11 cellular contexts compared by ENCODE assay signal in the genomic region with DNA sequence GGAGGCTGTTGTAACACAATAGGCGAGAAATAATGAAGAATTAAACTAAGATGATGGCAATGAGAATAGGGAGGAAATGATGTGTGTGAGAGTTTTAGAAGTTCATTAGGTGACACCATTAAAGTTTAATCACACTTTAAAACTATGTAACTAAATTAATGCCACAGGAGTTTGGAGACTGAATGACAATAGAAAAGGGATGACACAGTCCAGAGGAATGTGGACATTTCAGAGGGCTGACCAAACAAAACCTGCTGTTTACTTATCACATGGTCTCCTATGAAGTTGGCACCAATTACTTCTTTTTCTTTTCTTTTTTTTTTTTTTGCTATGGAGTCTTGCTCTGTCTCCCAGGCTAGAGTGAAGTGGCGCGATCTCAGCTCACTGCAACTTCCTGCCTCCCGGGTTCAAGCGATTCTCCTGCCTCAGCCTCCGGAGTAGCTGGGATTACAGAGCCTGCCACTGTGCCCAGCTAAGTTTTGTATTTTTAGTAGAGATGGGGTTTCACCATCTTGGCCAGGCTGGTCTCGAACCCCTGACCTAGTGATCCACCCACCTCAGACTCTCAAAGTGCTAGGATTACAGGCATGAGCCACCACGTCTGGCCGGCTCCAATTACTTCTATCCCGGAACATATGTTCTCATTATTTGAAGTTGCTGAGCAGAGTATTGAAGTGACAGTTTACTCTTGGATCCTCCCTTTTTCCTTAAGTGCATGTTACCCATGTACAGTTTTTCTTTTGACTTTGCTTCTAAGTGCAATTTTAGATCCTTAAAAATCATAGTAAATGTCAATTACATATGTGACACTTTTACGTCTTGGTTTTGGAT. TPM values are rescaled to one million over a fixed set of nuclear protein-coding genes. Genes with fewer than 3 reads are reported as not detected.
DNase-seq lines count a peak whose midpoint lies in the region; ATAC-seq, FAIRE-seq and TF ChIP-seq lines count a peak whose summit lies in the region.
"Had no signal": no experiment of that assay in that cellular context is flagged by ENCODE, and none has a peak within 500 bp of the region (broad histone marks: within the 10 kb centered on the region; RNA-seq: fewer than 3 reads in every experiment).

No MANE protein-coding gene starts in this region.

- TF ChIP-seq POLR2A in GM12892 (IDR thresholded peaks at IDR 0.05; ENCODE audit: low read depth, low read length): no peak

- no peak for TF ChIP-seq CTCF in CD14-positive monocyte (IDR thresholded peaks at IDR 0.05)
- no peak for TF ChIP-seq CTCF in Loucy (conservative IDR thresholded peaks at IDR 0.05; ENCODE audit: low read length)
- TF ChIP-seq CTCF in mammary epithelial cell (conservative IDR thresholded peaks at IDR 0.05 in 1 of 2, IDR thresholded peaks at IDR 0.05 in 1 of 2; ENCODE audit: extremely low read depth in 1 of 2, insufficient read depth in 1 of 2, low read depth in 1 of 2, low read length in 2 of 2): no peak
- no peak for TF ChIP-seq CTCF in D721Med (IDR thresholded peaks at IDR 0.05; ENCODE audit: insufficient read depth, missing control alignments)

- peak overlapping the region; percentile 36 for H3K4me3 ChIP-seq in Loucy (ENCODE audit: low read length, poor library complexity, severe bottlenecking)
- H3K4me3 ChIP-seq in mammary epithelial cell (replicated peaks in 1 of 3; ENCODE audit: insufficient read depth in 1 of 3, low read depth in 2 of 3, low read length in 3 of 3): no peak overlapping the region
- no peak overlapping the region for H3K4me3 ChIP-seq in mesodermal cell (ENCODE audit: extremely low read depth, insufficient read depth, low read length, poor library complexity, severe bottlenecking)

- CTCF ChIA-PET in mammary epithelial cell (lab: Charles Lee; ENCODE audit: low non-redundant PET): no interaction called here

- DNase-seq in CD14-positive monocyte (ENCODE audit: low spot score): no peak
- DNase-seq in mammary epithelial cell: peak; percentile 50
- DNase-seq in GM12892 (ENCODE audit: insufficient read length): no peak
- DNase-seq in D721Med (ENCODE audit: insufficient read length, low spot score): no peak
- DNase-seq: activated CD8-positive, alpha-beta memory T cell treated with anti-CD3 and anti-CD28 coated beads, Interleukin-2, amount 10 ng/mL, durations not matched to agents 7 days and 5 days; DMS153 had no signal

- H3K9me3 ChIP-seq in Loucy (ENCODE audit: insufficient read depth, low read depth, low read length): no peaks in the 10 kb centered on the region
- no peaks in the 10 kb centered on the region for H3K9me3 ChIP-seq in mammary epithelial cell (replicated peaks; ENCODE audit: insufficient read depth, low read length)
- no peaks in the 10 kb centered on the region for H3K9me3 ChIP-seq in mesodermal cell (ENCODE audit: control insufficient read depth, low read length)

- H3K36me3 Mint-ChIP-seq in CD14-positive monocyte: peaks cover 7 to 17% of the 10 kb centered on the region in 2 donors

- peaks cover 0 to 1% (median 0%) of the 10 kb centered on the region in 3 donors for H3K27me3 Mint-ChIP-seq in CD14-positive monocyte (ENCODE audit: low read depth in 3 of 3)
- H3K27me3 Mint-ChIP-seq: activated CD8-positive, alpha-beta memory T cell treated with anti-CD3 and anti-CD28 coated beads, Interleukin-2, amount 10 ng/mL, durations not matched to agents 7 days and 5 days had no signal

- H3K27ac ChIP-seq in mammary epithelial cell (ENCODE audit: insufficient read depth, low read depth, low read length) (peak overlapping the region; percentile 40), mesodermal cell (ENCODE audit: low read depth, low read length, severe bottlenecking) (peak overlapping the region; percentile 43)

- peaks cover 99% of the 10 kb centered on the region for H3K79me2 ChIP-seq in Loucy (ENCODE audit: insufficient read depth, low read length)
- peaks cover 88% of the 10 kb centered on the region for H3K79me2 ChIP-seq in mammary epithelial cell (ENCODE audit: insufficient read depth, low read length)

- no peaks in the 10 kb centered on the region for H3K9me2 ChIP-seq in Loucy (replicated peaks; ENCODE audit: low read depth, low read length)

- WGBS in mammary epithelial cell (ENCODE audit: low coverage, missing lambda C conversion rate): 64% methylated on average over 11 of the region's 11 CpGs
- WGBS in mesodermal cell (ENCODE audit: insufficient coverage in 2 of 2), 2 experiments: 88 to 100% methylated on average over 2 to 5 of the region's 11 CpGs

- H3K9ac ChIP-seq in Loucy (ENCODE audit: low read depth, low read length, poor library complexity, severe bottlenecking): peak overlapping the region; percentile 4
- H3K9ac ChIP-seq in mammary epithelial cell (ENCODE audit: insufficient read depth, low read length): no peak overlapping the region

- H2AFZ ChIP-seq in Loucy (ENCODE audit: low read length): no peak overlapping the region
- H2AFZ ChIP-seq in mammary epithelial cell (ENCODE audit: low read depth, low read length): no peak overlapping the region

- no peaks in the 10 kb centered on the region for H3K36me3 ChIP-seq in Loucy (ENCODE audit: insufficient read depth, low read length)
- H3K36me3 ChIP-seq in mammary epithelial cell (ENCODE audit: insufficient read depth, low read length): no peaks in the 10 kb centered on the region
- H3K36me3 ChIP-seq in mesodermal cell (ENCODE audit: control insufficient read depth, insufficient read depth, low read length): no peaks in the 10 kb centered on the region

- no peak for FAIRE-seq in GM12892 (lab: Jason Lieb, UNC)
- FAIRE-seq in D721Med (lab: Jason Lieb, UNC): no peak

- peak overlapping the region; percentile 75 for H3K4me2 ChIP-seq in Loucy (ENCODE audit: low read depth, low read length, poor library complexity, severe bottlenecking)
- H3K4me2 ChIP-seq in mammary epithelial cell (ENCODE audit: insufficient read depth, low read depth, low read length): peak overlapping the region; percentile 58

- peak overlapping the region; percentile 19 to 64 (median 60) for H3K27ac Mint-ChIP-seq in CD14-positive monocyte
- H3K27ac Mint-ChIP-seq: activated CD8-positive, alpha-beta memory T cell treated with anti-CD3 and anti-CD28 coated beads, Interleukin-2, amount 10 ng/mL, durations not matched to agents 7 days and 5 days had no signal

- dilution Hi-C loops in mammary epithelial cell (cut with HindIII; ENCODE audit: low sequenced_read_pairs): no loop called here

- in situ Hi-C loops in mammary epithelial cell (cut with MboI; ENCODE audit: low sequenced_read_pairs in 2 of 2): loop anchor here in 1 of 2 donors (10.0 kb wide), 1 partner anchor 52 kb away; no protein-coding TSS in a partner anchor

- H3K4me1 Mint-ChIP-seq in CD14-positive monocyte: peaks cover 69% of the 10 kb centered on the region

- H3K4me1 ChIP-seq in Loucy (ENCODE audit: insufficient read depth, low read length, poor library complexity, severe bottlenecking): peaks cover 77% of the 10 kb centered on the region
- H3K4me1 ChIP-seq in mammary epithelial cell (ENCODE audit: insufficient read depth, low read length): peaks cover 36% of the 10 kb centered on the region
- peaks cover 21% of the 10 kb centered on the region for H3K4me1 ChIP-seq in mesodermal cell (ENCODE audit: control insufficient read depth, insufficient read depth, low read length, poor library complexity, severe bottlenecking)

- 0 out of 2 replicates have a peak, but pooled peaks cover 5% of the 10 kb centered on the region for H3F3A ChIP-seq in Loucy (ENCODE audit: low read depth)

- H4K20me1 ChIP-seq in Loucy (ENCODE audit: insufficient read depth, low read length, poor library complexity, severe bottlenecking) (peaks cover 78% of the 10 kb centered on the region), mammary epithelial cell (ENCODE audit: insufficient read depth, low read length) (no peaks in the 10 kb centered on the region)

- H3K4me3 Mint-ChIP-seq in CD14-positive monocyte: no peak overlapping the region
- H3K4me3 Mint-ChIP-seq: activated CD8-positive, alpha-beta memory T cell treated with anti-CD3 and anti-CD28 coated beads, Interleukin-2, amount 10 ng/mL, durations not matched to agents 7 days and 5 days; neural crest cell had no signal

- BruUV-seq in mammary epithelial cell (replicated peaks; lab: Mats Ljungman, UMichigan): no TSS peak

- intact Hi-C loops in CD14-positive monocyte (cut with micrococcal nuclease): loop anchor here (10.0 kb wide), 2 partner anchors 132 to 218 kb away; a partner anchor contains a TSS
- intact Hi-C loops in mammary epithelial cell (cut with micrococcal nuclease): loop anchor here (5.0 kb wide), 2 partner anchors 135 to 230 kb away; a partner anchor contains a TSS

- ATAC-seq in GM21515 (IDR thresholded peaks at IDR 0.05; ENCODE audit: unreplicated experiment): no peak
- no peak for ATAC-seq in HG03432 (IDR thresholded peaks at IDR 0.05; ENCODE audit: unreplicated experiment)
- ATAC-seq: activated CD8-positive, alpha-beta memory T cell treated with anti-CD3 and anti-CD28 coated beads, Interleukin-2, amount 10 ng/mL, durations not matched to agents 7 days and 5 days had no signal

- H3K27me3 ChIP-seq in Loucy (ENCODE audit: insufficient read depth, low read length, poor library complexity, severe bottlenecking) (peaks cover 7% of the 10 kb centered on the region), mammary epithelial cell (ENCODE audit: insufficient read depth, low read length) (no peaks in the 10 kb centered on the region)

- H3K9me3 Mint-ChIP-seq in CD14-positive monocyte: no peaks in the 10 kb centered on the region
- H3K9me3 Mint-ChIP-seq: neural crest cell had no signal

RNA-seq across cellular contexts. Expression of a gene that starts 4.3 kb away (rescaled TPM):
- polyA plus RNA-seq in CD14-positive monocyte (10 to 100 TPM; 16.7 to 26.9 TPM), mammary epithelial cell (11.8 TPM)
- 10 to 100 TPM; 42.8 to 52.4 TPM for total RNA-seq in mammary epithelial cell
- polyA minus RNA-seq in mammary epithelial cell: 7.0 TPM
- polyA plus RNA-seq in mesodermal cell (2013, experiment 1 of 2): 27.7 TPM
- polyA plus RNA-seq in mesodermal cell (2013, experiment 2 of 2): 24.0 TPM
- 25.4 TPM for polyA plus RNA-seq in GM12892 (2012; ENCODE audit: missing spikeins)
